Comparison of ENCODE assay signal across 9 cellular contexts in genomic region chr15:24954783-24955548, GRCh38. TPM values are rescaled to one million over a fixed set of nuclear protein-coding genes. Genes with fewer than 3 reads are reported as not detected.
DNase-seq lines count a peak whose midpoint lies in the region; ATAC-seq and TF ChIP-seq lines count a peak whose summit lies in the region.
"Had no signal": no experiment of that assay in that cellular context is flagged by ENCODE, and none has a peak within 500 bp of the region (broad histone marks: within the 10 kb centered on the region; RNA-seq: fewer than 3 reads in every experiment).

Gene SNRPN, plus strand, starts transcription at chr15:24954987. Its CDS starts 19,467 bp downstream, at chr15:24974454.
Gene SNURF, plus strand, starts transcription at chr15:24954987. Its CDS starts 62 bp downstream, at chr15:24955049.

- ATAC-seq in IMR-90 (ENCODE audit: low read depth) = peak; percentile 79
- ATAC-seq: K562 had no signal

- peak; percentile 91 for TF ChIP-seq POLR2A in IMR-90 (IDR thresholded peaks at IDR 0.05; ENCODE audit: low read depth, low read length)

- H2BK15ac ChIP-seq in IMR-90 (ENCODE audit: low read depth, low read length) = no peak within 1 kb of the TSS; the same call in 2 of the 3 replicates

- POLR2A ChIA-PET in IMR-90 (lab: Charles Lee; ENCODE audit: unreplicated experiment) = interaction anchor here (0.5 kb wide), 1 partner anchor 122 kb away, joined by 5 read pairs; no protein-coding TSS in a partner anchor

- peak within 1 kb of the TSS; percentile 96 for H3K27ac ChIP-seq in IMR-90 (ENCODE audit: insufficient read depth, low read length)

- peak within 1 kb of the TSS; percentile 87 for H2AK5ac ChIP-seq in IMR-90 (ENCODE audit: low read depth, low read length)

- H3K9me3 ChIP-seq in BE2C (no peaks in the 10 kb centered on the region), IMR-90 (ENCODE audit: control insufficient read depth, insufficient read depth, low read length) (no peaks in the 10 kb centered on the region)

- peak within 1 kb of the TSS; percentile 98 for H3K9ac ChIP-seq in IMR-90 (ENCODE audit: low read depth, low read length)

- H3K27me3 ChIP-seq in BE2C = no peaks in the 10 kb centered on the region
- no peaks in the 10 kb centered on the region for H3K27me3 ChIP-seq in IMR-90 (ENCODE audit: control insufficient read depth, insufficient read depth, low read length)

- H3K9me3 Mint-ChIP-seq in T-helper 2 cell treated with Interferon-gamma antibody and Interleukin-4, amounts not matched to agents 5 μg/mL and 100 μg/mL, for 36 hours = peaks cover 20% of the 10 kb centered on the region

- no peaks in the 10 kb centered on the region for H3K4me1 ChIP-seq in BE2C
- 0 out of 2 replicates have a peak, but pooled peaks cover 1% of the 10 kb centered on the region for H3K4me1 ChIP-seq in IMR-90 (ENCODE audit: control insufficient read depth, insufficient read depth, low read length)

- no peak for TF ChIP-seq RAD21 in IMR-90 (IDR thresholded peaks at IDR 0.05; ENCODE audit: low read length)

- in situ Hi-C loops in IMR-90 (cut with MboI; ENCODE audit: low sequenced_read_pairs) (no loop called here), astrocyte of the cerebellum (cut with HindIII; ENCODE audit: low sequenced_read_pairs) (loop anchor here (25.0 kb wide), 2 partner anchors 157 to 482 kb away; partner anchors contain the start of gene UBE3A)

- intact Hi-C loops in IMR-90 (cut with micrococcal nuclease) = no loop called here

- TF ChIP-seq CTCF in BE2C (IDR thresholded peaks at IDR 0.05; ENCODE audit: low read depth, low read length) (no peak), IMR-90 (conservative IDR thresholded peaks at IDR 0.05; ENCODE audit: low read depth, low read length) (no peak), astrocyte of the cerebellum (IDR thresholded peaks at IDR 0.05; ENCODE audit: low read depth, low read length, missing control alignments) (no peak)

- 50% methylated on average over 21 of the region's 48 CpGs; no CpG with 5 or more reads in 1 of the 2 experiments for WGBS in IMR-90 (ENCODE audit: extremely low coverage in 2 of 2, insufficient read length in 1 of 2), 2 experiments

- peak within 1 kb of the TSS; percentile 27 for H2BK120ac ChIP-seq in IMR-90 (ENCODE audit: low read depth, low read length)

- DNase-seq in BE2C = peak; percentile 82
- peak; percentile 9 for DNase-seq in GM19240 (ENCODE audit: insufficient read length, low spot score)
- DNase-seq in IMR-90 = peak; percentile 78
- DNase-seq in T-helper 2 cell treated with Interferon-gamma antibody and Interleukin-4, amounts not matched to agents 5 μg/mL and 100 μg/mL, for 36 hours (ENCODE audit: low spot score) = peak; percentile 65
- peak; percentile 36 for DNase-seq in astrocyte of the cerebellum (ENCODE audit: low read depth)
- peak in 48 of 51 donors; percentile 1 to 78 (median 49) for DNase-seq in hypothalamus (lab: John Stamatoyannopoulos, UW)
- peak; percentile 79 for DNase-seq in retina
- DNase-seq in GOT3 (lab: John Stamatoyannopoulos, UW) = no peak

- peaks cover 0 to 23% of the 10 kb centered on the region in 2 experiments; a peak in 2 of 4 replicates for H3K79me1 ChIP-seq in IMR-90 (ENCODE audit: low read depth in 1 of 2, low read length in 2 of 2)

- peak within 1 kb of the TSS; percentile 94; the same call in 1 of the 2 replicates for H3K56ac ChIP-seq in IMR-90 (ENCODE audit: extremely low read depth, insufficient read depth, low read length)

- CTCF ChIA-PET in IMR-90 (lab: Yijun Ruan, JAX) = no interaction called here

- peak within 1 kb of the TSS; percentile 96 for H4K5ac ChIP-seq in IMR-90 (ENCODE audit: low read depth, low read length)

- H2AK9ac ChIP-seq in IMR-90 (replicated peaks; ENCODE audit: low read depth, low read length, poor library complexity) = peak within 1 kb of the TSS; percentile 98

- H2BK5ac ChIP-seq in IMR-90 (ENCODE audit: low read depth, low read length, poor library complexity, severe bottlenecking) = peak within 1 kb of the TSS; percentile 90

- peak within 1 kb of the TSS; percentile 87 to 94 for H4K8ac ChIP-seq in IMR-90 (ENCODE audit: low read depth in 2 of 2, low read length in 2 of 2)

- peaks cover 8% of the 10 kb centered on the region for H3K4me1 Mint-ChIP-seq in T-helper 2 cell treated with Interferon-gamma antibody and Interleukin-4, amounts not matched to agents 5 μg/mL and 100 μg/mL, for 36 hours (ENCODE audit: low read depth)

- H3K4me2 ChIP-seq in IMR-90 (ENCODE audit: low read depth, low read length) = peak within 1 kb of the TSS; percentile 86

- no peaks in the 10 kb centered on the region for H3K9me1 ChIP-seq in IMR-90 (ENCODE audit: insufficient read depth, low read length)

- H3K23ac ChIP-seq in IMR-90 (ENCODE audit: low read depth, low read length) = peak within 1 kb of the TSS; percentile 98

- no peak within 1 kb of the TSS for H2BK20ac ChIP-seq in IMR-90 (ENCODE audit: low read depth, low read length)

- H3K18ac ChIP-seq in IMR-90 (ENCODE audit: low read depth, low read length) = peak within 1 kb of the TSS; percentile 94

- H3K4ac ChIP-seq in IMR-90 (ENCODE audit: low read depth, low read length) = peak within 1 kb of the TSS; percentile 95

- peak within 1 kb of the TSS; percentile 95 for H2AFZ ChIP-seq in IMR-90 (replicated peaks; ENCODE audit: low read length, poor library complexity)

- H3K36me3 ChIP-seq in BE2C = no peaks in the 10 kb centered on the region; the same call in 1 of the 2 replicates
- H3K36me3 ChIP-seq in IMR-90 (ENCODE audit: control insufficient read depth, insufficient read depth, low read length) = no peaks in the 10 kb centered on the region

- H4K91ac ChIP-seq in IMR-90 (ENCODE audit: insufficient read depth, low read depth, low read length) = peak within 1 kb of the TSS; percentile 79

- dilution Hi-C loops in IMR-90 (cut with HindIII; ENCODE audit: low sequenced_read_pairs, unreplicated experiment) = no loop called here

- H3K27me3 Mint-ChIP-seq in T-helper 2 cell treated with Interferon-gamma antibody and Interleukin-4, amounts not matched to agents 5 μg/mL and 100 μg/mL, for 36 hours (ENCODE audit: low read depth) = no peaks in the 10 kb centered on the region

- peak within 1 kb of the TSS; percentile 94 for H3K14ac ChIP-seq in IMR-90 (replicated peaks; ENCODE audit: low read depth, low read length)

- H3K27ac Mint-ChIP-seq in T-helper 2 cell treated with Interferon-gamma antibody and Interleukin-4, amounts not matched to agents 5 μg/mL and 100 μg/mL, for 36 hours = peak within 1 kb of the TSS; percentile 95

- peaks cover 13% of the 10 kb centered on the region for H4K20me1 ChIP-seq in IMR-90 (ENCODE audit: insufficient read depth, low read length)

- peaks cover 21% of the 10 kb centered on the region for H3K36me3 Mint-ChIP-seq in T-helper 2 cell treated with Interferon-gamma antibody and Interleukin-4, amounts not matched to agents 5 μg/mL and 100 μg/mL, for 36 hours (ENCODE audit: low read depth)

- H3K4me3 ChIP-seq in BE2C (ENCODE audit: low read depth, low read length) (peak within 1 kb of the TSS; percentile 87), IMR-90 (ENCODE audit: insufficient read depth, low read depth, low read length) (peak within 1 kb of the TSS; percentile 95), astrocyte of the cerebellum (ENCODE audit: low read depth, low read length) (peak within 1 kb of the TSS; percentile 93)
- H3K4me3 ChIP-seq: K562 had no signal

- peak within 1 kb of the TSS; percentile 90 for H3K4me3 Mint-ChIP-seq in T-helper 2 cell treated with Interferon-gamma antibody and Interleukin-4, amounts not matched to agents 5 μg/mL and 100 μg/mL, for 36 hours

- no TSS peak for BruUV-seq in IMR-90 (replicated peaks; lab: Mats Ljungman, UMichigan)

TF ChIP-seq in IMR-90, 13 proteins besides CTCF, POLR2A, EP300 and RAD21:
- TF ChIP-seq USF2 (IDR thresholded peaks at IDR 0.05; ENCODE audit: low read depth, low read length) (0 out of 2 replicates have a peak, but pooled peaks have one; percentile 16), ELK1 (IDR thresholded peaks at IDR 0.05; ENCODE audit: borderline replicate concordance, low read depth, low read length) (no peak)

RNA-seq across cellular contexts. Expression of gene SNRPN, which starts in this region (rescaled TPM):
- 336 TPM for polyA plus RNA-seq in BE2C (2012; ENCODE audit: insufficient read depth, insufficient read length, low read depth)
- 167 and 185 TPM in 2 replicates for total RNA-seq in IMR-90 (2012; rRNA removed)
- 121 and 123 TPM in 2 replicates for polyA plus RNA-seq in IMR-90 (2012; rRNA removed)
- polyA plus RNA-seq in IMR-90 (2012; cell fraction: cytosol; rRNA removed) = 101 and 138 TPM in 2 replicates
- 81.1 and 102 TPM in 2 replicates for polyA plus RNA-seq in IMR-90 (2012; cell fraction: nucleus; rRNA removed; ENCODE audit: low replicate concordance)

RNA-seq across cellular contexts. Expression of gene SNURF, which starts in this region (rescaled TPM):
- 201 TPM for polyA plus RNA-seq in BE2C (2012; ENCODE audit: insufficient read depth, insufficient read length, low read depth)
- 8.1 and 13.1 TPM in 2 replicates for total RNA-seq in IMR-90 (2012; rRNA removed)
- polyA plus RNA-seq in IMR-90 (2012; rRNA removed) = 4.3 and 6.5 TPM in 2 replicates
- polyA plus RNA-seq in IMR-90 (2012; cell fraction: cytosol; rRNA removed) = 1.1 and 2.9 TPM in 2 replicates
- 2.7 and 9.6 TPM in 2 replicates for polyA plus RNA-seq in IMR-90 (2012; cell fraction: nucleus; rRNA removed; ENCODE audit: low replicate concordance)
